In the genomic region with DNA sequence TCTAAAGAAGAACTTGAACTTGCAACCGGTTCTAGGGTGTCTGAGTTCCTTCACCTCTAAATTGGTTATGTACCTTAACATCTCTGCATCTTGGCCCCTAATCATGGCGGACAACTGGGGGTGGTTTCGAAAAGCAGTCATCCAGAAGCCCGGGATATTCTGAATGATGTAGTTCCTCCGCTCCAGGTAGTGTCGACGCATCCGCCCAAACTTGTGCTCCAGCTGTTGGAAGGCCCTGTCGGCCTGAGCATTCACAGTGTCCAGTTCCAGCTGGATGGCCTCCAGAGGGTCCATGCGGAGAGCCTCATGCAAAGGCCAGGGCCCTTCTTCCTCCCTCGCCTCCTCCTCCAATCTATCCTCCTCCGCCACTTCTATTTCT, we compare ENCODE assay signal across 8 cellular contexts. TPM values are rescaled to one million over a fixed set of nuclear protein-coding genes. Genes with fewer than 3 reads are reported as not detected.
DNase-seq lines count a peak whose midpoint lies in the region; ATAC-seq and TF ChIP-seq lines count a peak whose summit lies in the region.

No MANE protein-coding gene starts in this region.

- no peak for TF ChIP-seq CTCF in astrocyte of the cerebellum (IDR thresholded peaks at IDR 0.05; ENCODE audit: low read depth, low read length, missing control alignments)

- H3K27me3 Mint-ChIP-seq in stimulated activated memory B cell treated with anti-CD40 and anti-IgM and Interleukin-4, amounts not matched to agents 10 μg/mL and 1 μg/mL and 100 μg/mL, for 72 hours: no peaks in the 10 kb centered on the region

- H3K4me1 Mint-ChIP-seq in stimulated activated memory B cell treated with anti-CD40 and anti-IgM and Interleukin-4, amounts not matched to agents 10 μg/mL and 1 μg/mL and 100 μg/mL, for 72 hours: peaks cover 62% of the 10 kb centered on the region

- H3K4me3 Mint-ChIP-seq in stimulated activated memory B cell treated with anti-CD40 and anti-IgM and Interleukin-4, amounts not matched to agents 10 μg/mL and 1 μg/mL and 100 μg/mL, for 72 hours: peak overlapping the region; percentile 97

- ATAC-seq in GM18502 (IDR thresholded peaks at IDR 0.05; ENCODE audit: poor library complexity, unreplicated experiment): peak; percentile 1
- no peak for ATAC-seq in stimulated activated memory B cell treated with anti-CD40 and anti-IgM and Interleukin-4, amounts not matched to agents 10 μg/mL and 1 μg/mL and 100 μg/mL, for 72 hours
- ATAC-seq in GM21717 (IDR thresholded peaks at IDR 0.05; ENCODE audit: unreplicated experiment): no peak

- peak overlapping the region; percentile 96 for H3K27ac Mint-ChIP-seq in stimulated activated memory B cell treated with anti-CD40 and anti-IgM and Interleukin-4, amounts not matched to agents 10 μg/mL and 1 μg/mL and 100 μg/mL, for 72 hours

- DNase-seq in Jurkat, Clone E6-1 (ENCODE audit: low read depth, low spot score): no peak
- DNase-seq in astrocyte of the cerebellum (ENCODE audit: low read depth) (peak; percentile 13), kidney tubule cell (ENCODE audit: low spot score) (peak; percentile 58), Kasumi-1 (lab: John Stamatoyannopoulos, UW) (no peak), SKM-1 (lab: John Stamatoyannopoulos, UW; ENCODE audit: unreplicated experiment) (no peak)

- no peaks in the 10 kb centered on the region for H3K9me3 Mint-ChIP-seq in stimulated activated memory B cell treated with anti-CD40 and anti-IgM and Interleukin-4, amounts not matched to agents 10 μg/mL and 1 μg/mL and 100 μg/mL, for 72 hours

- in situ Hi-C loops in astrocyte of the cerebellum (cut with HindIII; ENCODE audit: low sequenced_read_pairs): no loop called here

- peaks cover 40% of the 10 kb centered on the region for H3K36me3 Mint-ChIP-seq in stimulated activated memory B cell treated with anti-CD40 and anti-IgM and Interleukin-4, amounts not matched to agents 10 μg/mL and 1 μg/mL and 100 μg/mL, for 72 hours

- H3K4me3 ChIP-seq in Jurkat, Clone E6-1 (ENCODE audit: low read length): peak overlapping the region; percentile 83
- H3K4me3 ChIP-seq in astrocyte of the cerebellum (ENCODE audit: low read depth, low read length): peak overlapping the region; percentile 82

RNA-seq across cellular contexts. Expression of a gene that starts 0.9 kb away (rescaled TPM):
- polyA plus RNA-seq in Jurkat, Clone E6-1 (2012; ENCODE audit: insufficient read depth, insufficient read length): 20.6 TPM

RNA-seq across cellular contexts. Expression of a gene that starts 25.0 kb away (rescaled TPM):
- 16.5 TPM for polyA plus RNA-seq in Jurkat, Clone E6-1 (2012; ENCODE audit: insufficient read depth, insufficient read length)

Comparison
In these comparisons a context has a peak if more than half of its experiments do, and no peak if none do; other contexts are left out.
1. DNase-seq: peak in astrocyte of the cerebellum (single experiment) and kidney tubule cell (single experiment); none in Jurkat, Clone E6-1 (single experiment), Kasumi-1 (0 of 2) and SKM-1 (single experiment).